In the genomic region with DNA sequence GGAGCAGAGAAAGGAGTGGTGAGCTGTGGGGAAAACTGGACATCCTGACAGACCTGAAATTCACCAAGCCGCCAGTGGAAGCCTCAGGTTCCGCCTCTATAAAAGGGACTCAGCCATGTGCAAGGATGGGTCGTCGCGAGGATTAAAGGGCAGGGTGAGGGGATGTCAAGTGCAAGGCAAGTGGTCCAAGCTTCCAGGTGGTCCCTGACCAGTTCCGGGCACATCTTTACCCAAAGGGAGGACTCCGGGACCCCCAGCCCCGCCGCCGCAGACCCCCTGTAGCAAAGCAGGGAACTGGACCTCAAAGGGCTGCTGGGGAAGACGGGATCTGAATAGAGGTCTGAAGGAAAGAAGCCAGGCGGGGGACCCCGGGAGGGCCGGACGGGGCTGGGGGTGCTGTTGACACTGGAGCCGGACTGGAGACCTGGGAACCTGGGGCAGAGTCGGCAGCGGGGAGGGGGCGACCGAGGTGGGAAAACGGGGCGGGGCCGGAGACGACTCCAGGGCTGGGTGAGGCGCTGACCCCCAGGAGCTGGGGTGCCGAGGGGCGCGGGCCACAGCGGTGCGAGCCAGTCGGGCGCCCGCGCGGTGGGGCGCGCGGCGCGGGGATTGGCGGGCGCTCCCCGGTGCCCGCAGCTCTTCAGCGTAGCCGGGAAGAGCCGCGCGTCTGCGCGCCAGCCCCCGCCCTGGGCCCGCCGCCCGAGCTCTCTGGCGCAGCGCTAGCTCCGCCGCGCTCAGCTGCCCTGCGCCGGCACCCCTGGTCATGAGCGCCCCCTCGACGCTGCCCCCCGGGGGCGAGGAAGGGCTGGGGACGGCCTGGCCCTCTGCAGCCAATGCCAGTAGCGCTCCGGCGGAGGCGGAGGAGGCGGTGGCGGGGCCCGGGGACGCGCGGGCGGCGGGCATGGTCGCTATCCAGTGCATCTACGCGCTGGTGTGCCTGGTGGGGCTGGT, we compare ENCODE assay signal across 20 cellular contexts. TPM values are rescaled to one million over a fixed set of nuclear protein-coding genes. Genes with fewer than 3 reads are reported as not detected.
DNase-seq lines count a peak whose midpoint lies in the region; ATAC-seq and TF ChIP-seq lines count a peak whose summit lies in the region.
"Had no signal": no experiment of that assay in that cellular context is flagged by ENCODE, and none has a peak within 500 bp of the region (broad histone marks: within the 10 kb centered on the region; RNA-seq: fewer than 3 reads in every experiment).

Gene SSTR4, plus strand, starts transcription at position 592 of the 951 bp plus-strand sequence. Its CDS starts 172 bp downstream, at position 764.

- H3F3A ChIP-seq in GM23338 (replicated peaks; ENCODE audit: low read depth): no peaks in the 10 kb centered on the region

- no peak within 1 kb of the TSS for H3K27ac Mint-ChIP-seq in GM23338
- H3K27ac Mint-ChIP-seq in dendritic cell treated with granulocyte-macrophage colony-stimulating factor and Interleukin-4, amounts not matched to agents 40 ng/mL and 50 ng/mL, for 4 days: no peak within 1 kb of the TSS
- H3K27ac Mint-ChIP-seq: activated CD8-positive, alpha-beta T cell treated with anti-CD3 and anti-CD28 coated beads for 36 hours; activated T-helper 1 cell treated with anti-CD3 and anti-CD28 coated beads, Interleukin-12 subunit alpha, Interleukin-12 subunit beta, Interleukin-2, Interleukin-4 antibody, amounts not matched to agents 30 ng/mL and 10 ng/mL and 1 ng/mL, durations not matched to agents 14 hours and 24 hours and 36 hours; CD8-positive, alpha-beta memory T cell; nephron had no signal

- H3K9ac ChIP-seq in iPS-15b (ENCODE audit: low read depth, low read length): no peak within 1 kb of the TSS

- no peaks in the 10 kb centered on the region for H3K9me3 ChIP-seq in iPS-15b (ENCODE audit: control insufficient read depth, insufficient read depth, low read length)

- H3K9me3 Mint-ChIP-seq in GM23338: no peaks in the 10 kb centered on the region
- H3K9me3 Mint-ChIP-seq in dendritic cell treated with granulocyte-macrophage colony-stimulating factor and Interleukin-4, amounts not matched to agents 40 ng/mL and 50 ng/mL, for 4 days: no peaks in the 10 kb centered on the region
- H3K9me3 Mint-ChIP-seq: activated CD8-positive, alpha-beta T cell treated with anti-CD3 and anti-CD28 coated beads for 36 hours; activated T-helper 1 cell treated with anti-CD3 and anti-CD28 coated beads, Interleukin-12 subunit alpha, Interleukin-12 subunit beta, Interleukin-2, Interleukin-4 antibody, amounts not matched to agents 30 ng/mL and 10 ng/mL and 1 ng/mL, durations not matched to agents 14 hours and 24 hours and 36 hours; nephron had no signal

- H3K4me1 Mint-ChIP-seq in GM23338: peaks cover 3% of the 10 kb centered on the region; the same call in 2 of the 3 replicates
- H3K4me1 Mint-ChIP-seq in dendritic cell treated with granulocyte-macrophage colony-stimulating factor and Interleukin-4, amounts not matched to agents 40 ng/mL and 50 ng/mL, for 4 days (ENCODE audit: low read depth): peaks cover 15% of the 10 kb centered on the region
- H3K4me1 Mint-ChIP-seq: CD8-positive, alpha-beta memory T cell had no signal

- H3K27me3 ChIP-seq in GM23338 (ENCODE audit: insufficient read depth) (peaks cover 54% of the 10 kb centered on the region), iPS-15b (ENCODE audit: control insufficient read depth, insufficient read depth, low read length) (peaks cover 64% of the 10 kb centered on the region)

- no peaks in the 10 kb centered on the region for H4K20me1 ChIP-seq in GM23338 (replicated peaks; ENCODE audit: insufficient read depth)

- no peaks in the 10 kb centered on the region for H3K4me1 ChIP-seq in GM23338 (ENCODE audit: insufficient read depth)
- H3K4me1 ChIP-seq in iPS-15b (ENCODE audit: control insufficient read depth, insufficient read depth, low read length): no peaks in the 10 kb centered on the region

- H3K36me3 ChIP-seq in GM23338 (ENCODE audit: insufficient read depth): no peaks in the 10 kb centered on the region
- no peaks in the 10 kb centered on the region for H3K36me3 ChIP-seq in iPS-15b (ENCODE audit: control insufficient read depth, insufficient read depth, low read length)

- ATAC-seq in GM23338 (peak; percentile 93), HG02884 (IDR thresholded peaks at IDR 0.05; ENCODE audit: unreplicated experiment) (no peak)
- ATAC-seq: activated CD8-positive, alpha-beta T cell treated with anti-CD3 and anti-CD28 coated beads for 36 hours had no signal

- H3K4me2 ChIP-seq in GM23338: peak within 1 kb of the TSS; percentile 78

- H3K27ac ChIP-seq in GM23338 (ENCODE audit: low read depth): no peak within 1 kb of the TSS

- H3K4me3 Mint-ChIP-seq in GM23338: peak within 1 kb of the TSS; percentile 52
- H3K4me3 Mint-ChIP-seq in dendritic cell treated with granulocyte-macrophage colony-stimulating factor and Interleukin-4, amounts not matched to agents 40 ng/mL and 50 ng/mL, for 4 days: peak within 1 kb of the TSS; percentile 11
- H3K4me3 Mint-ChIP-seq: activated CD8-positive, alpha-beta T cell treated with anti-CD3 and anti-CD28 coated beads for 36 hours; activated T-helper 1 cell treated with anti-CD3 and anti-CD28 coated beads, Interleukin-12 subunit alpha, Interleukin-12 subunit beta, Interleukin-2, Interleukin-4 antibody, amounts not matched to agents 30 ng/mL and 10 ng/mL and 1 ng/mL, durations not matched to agents 14 hours and 24 hours and 36 hours; CD8-positive, alpha-beta memory T cell had no signal

- no peak for TF ChIP-seq CTCF in GM23338 (conservative IDR thresholded peaks at IDR 0.05; ENCODE audit: low read depth in 2 of 2)

- H3K36me3 Mint-ChIP-seq in GM23338 (ENCODE audit: low read depth): no peaks in the 10 kb centered on the region
- no peaks in the 10 kb centered on the region for H3K36me3 Mint-ChIP-seq in dendritic cell treated with granulocyte-macrophage colony-stimulating factor and Interleukin-4, amounts not matched to agents 40 ng/mL and 50 ng/mL, for 4 days (ENCODE audit: low read depth)
- H3K36me3 Mint-ChIP-seq: CD8-positive, alpha-beta memory T cell had no signal

- H3K79me2 ChIP-seq in GM23338 (replicated peaks; ENCODE audit: insufficient read depth): no peaks in the 10 kb centered on the region

- intact Hi-C loops in dendritic cell treated with granulocyte-macrophage colony-stimulating factor and Interleukin-4, amounts not matched to agents 40 ng/mL and 50 ng/mL, for 4 days (cut with micrococcal nuclease): no loop called here

- H3K27me3 Mint-ChIP-seq in GM23338 (ENCODE audit: insufficient read depth, low read depth, poor library complexity): peaks cover 44% of the 10 kb centered on the region
- peaks cover 86% of the 10 kb centered on the region for H3K27me3 Mint-ChIP-seq in dendritic cell treated with granulocyte-macrophage colony-stimulating factor and Interleukin-4, amounts not matched to agents 40 ng/mL and 50 ng/mL, for 4 days

- H3K4me3 ChIP-seq in GM23338 (peak within 1 kb of the TSS; percentile 54), iPS-15b (ENCODE audit: low read depth, low read length) (peak within 1 kb of the TSS; percentile 35)

- DNase-seq in GM23338 (ENCODE audit: low spot score) (peak; percentile 49), retina (peak; percentile 36), ecto neural progenitor cell (ENCODE audit: low spot score) (no peak), CD1c-positive myeloid dendritic cell (ENCODE audit: extremely low spot score) (no peak), NCI-H2029 treated with DMSO at 0.1 percent for 48 hours (lab: John Stamatoyannopoulos, UW) (no peak)
- DNase-seq: activated CD8-positive, alpha-beta T cell treated with anti-CD3 and anti-CD28 coated beads for 36 hours; amniotic stem cell; CD8-positive, alpha-beta memory T cell; mammary epithelial cell; MM.1S; NCI-H187 treated with DMSO at 0.1 percent for 48 hours; NCI-H510A; stimulated activated CD4-positive, alpha-beta T cell treated with anti-CD3 and anti-CD28 coated beads, Interleukin-4, amount 100 ng/mL, for 24 hours had no signal

- no peaks in the 10 kb centered on the region for H3K9me2 ChIP-seq in GM23338 (ENCODE audit: insufficient read depth)

- H2AFZ ChIP-seq in GM23338: peak within 1 kb of the TSS; percentile 52; the same call in 1 of the 2 replicates

TF ChIP-seq in GM23338, 12 proteins besides CTCF, POLR2A, EP300 and RAD21 (continues in another document):
- TF ChIP-seq ZNF114 (CRISPR knock-in tag; IDR thresholded peaks at IDR 0.05) (no peak), POLR2AphosphoS5 (IDR thresholded peaks at IDR 0.05; ENCODE audit: low read depth) (no peak)

RNA-seq across cellular contexts. Expression of gene SSTR4, which starts in this region (rescaled TPM):
- not detected in 2 replicates for total RNA-seq in GM23338 (2014; rRNA removed; shearing (Covaris generic))
- not detected in 2 replicates for polyA plus RNA-seq in GM23338 (2016; fragmentation: Nextera tagmentation; extraction: Ambion mirVana)
- total RNA-seq: activated CD8-positive, alpha-beta T cell treated with anti-CD3 and anti-CD28 coated beads for 36 hours; activated T-helper 1 cell treated with anti-CD3 and anti-CD28 coated beads, Interleukin-12 subunit alpha, Interleukin-12 subunit beta, Interleukin-2, Interleukin-4 antibody, amounts not matched to agents 30 ng/mL and 10 ng/mL and 1 ng/mL, durations not matched to agents 14 hours and 24 hours and 36 hours; CD8-positive, alpha-beta memory T cell; mammary epithelial cell; renal cortical epithelial cell; ureter had no signal
- polyA plus RNA-seq: CD8-positive, alpha-beta memory T cell; mammary epithelial cell had no signal

Comparison
In these comparisons a context has a peak if more than half of its experiments do, and no peak if none do; other contexts are left out.
1. Peak in DNase-seq, ATAC-seq, H3K4me3 ChIP-seq and H3K4me2 ChIP-seq in GM23338; RNA of the gene not detected or under 1 TPM.